Comparison of ENCODE assay signal across 17 cellular contexts in the genomic region with DNA sequence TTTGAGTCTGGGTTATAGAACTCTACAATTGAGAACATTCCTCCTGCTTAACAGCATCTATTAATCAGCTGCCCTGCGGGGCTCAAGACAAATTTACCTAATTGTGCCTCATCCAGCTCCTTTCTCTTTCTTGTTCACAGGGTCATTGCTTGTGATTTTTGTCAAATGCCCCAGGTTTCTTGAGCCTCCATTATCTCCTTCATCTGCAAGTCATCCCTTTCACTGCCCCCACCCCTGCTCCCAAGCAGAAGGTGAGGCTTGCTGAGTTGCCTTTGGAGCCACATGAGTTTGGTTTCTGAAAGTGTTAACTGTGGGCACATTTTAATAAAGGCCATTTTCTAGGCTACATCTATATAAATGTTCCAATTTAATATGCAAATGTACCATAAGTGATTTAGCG. TPM values are rescaled to one million over a fixed set of nuclear protein-coding genes. Genes with fewer than 3 reads are reported as not detected.
"Had no signal": no experiment of that assay in that cellular context is flagged by ENCODE, and none has a peak within 500 bp of the region (broad histone marks: within the 10 kb centered on the region; RNA-seq: fewer than 3 reads in every experiment).

No MANE protein-coding gene starts in this region.

- H3K4me3 Mint-ChIP-seq: immature natural killer cell; memory B cell; natural killer cell treated with Interleukin-12 subunit alpha and Interleukin-12 subunit beta and Interleukin-15 and Interleukin-18, amount 100 ng/mL, for 72 hours; stimulated activated memory B cell treated with anti-CD40 and anti-IgM and Interleukin-4, amounts not matched to agents 10 μg/mL and 1 μg/mL and 100 μg/mL, for 72 hours; stimulated activated naive CD8-positive, alpha-beta T cell treated with anti-CD3 and anti-CD28 coated beads, Interleukin-15, Interleukin-2, amounts not matched to agents 100 ng/mL and 50 ng/mL, for 24 hours had no signal

- ATAC-seq: foreskin keratinocyte; left cardiac atrium; lower lobe of right lung; natural killer cell treated with Interleukin-12 subunit alpha and Interleukin-12 subunit beta and Interleukin-15 and Interleukin-18, amount 100 ng/mL, for 72 hours; right lobe of liver; stimulated activated memory B cell treated with anti-CD40 and anti-IgM and Interleukin-4, amounts not matched to agents 10 μg/mL and 1 μg/mL and 100 μg/mL, for 72 hours had no signal

- H3K36me3 Mint-ChIP-seq: immature natural killer cell; memory B cell; natural killer cell treated with Interleukin-12 subunit alpha and Interleukin-12 subunit beta and Interleukin-15 and Interleukin-18, amount 100 ng/mL, for 72 hours; stimulated activated memory B cell treated with anti-CD40 and anti-IgM and Interleukin-4, amounts not matched to agents 10 μg/mL and 1 μg/mL and 100 μg/mL, for 72 hours had no signal

- DNase-seq: cortex of kidney; dorsolateral prefrontal cortex; effector memory CD4-positive, alpha-beta T cell; foreskin keratinocyte; immature natural killer cell; kidney; left cardiac atrium; left ventricle myocardium inferior; lower lobe of right lung; midbrain; right lobe of liver; stimulated activated CD4-positive, alpha-beta T cell treated with anti-CD3 and anti-CD28 coated beads, Interleukin-4, amount 100 ng/mL, for 1 hour had no signal

- H3K27me3 Mint-ChIP-seq: stimulated activated memory B cell treated with anti-CD40 and anti-IgM and Interleukin-4, amounts not matched to agents 10 μg/mL and 1 μg/mL and 100 μg/mL, for 72 hours had no signal

- H3K27ac Mint-ChIP-seq: immature natural killer cell; memory B cell; natural killer cell treated with Interleukin-12 subunit alpha and Interleukin-12 subunit beta and Interleukin-15 and Interleukin-18, amount 100 ng/mL, for 72 hours; stimulated activated memory B cell treated with anti-CD40 and anti-IgM and Interleukin-4, amounts not matched to agents 10 μg/mL and 1 μg/mL and 100 μg/mL, for 72 hours; stimulated activated naive CD8-positive, alpha-beta T cell treated with anti-CD3 and anti-CD28 coated beads, Interleukin-15, Interleukin-2, amounts not matched to agents 100 ng/mL and 50 ng/mL, for 24 hours had no signal

- H3K4me1 Mint-ChIP-seq: immature natural killer cell; memory B cell; stimulated activated memory B cell treated with anti-CD40 and anti-IgM and Interleukin-4, amounts not matched to agents 10 μg/mL and 1 μg/mL and 100 μg/mL, for 72 hours had no signal

RNA-seq across cellular contexts. Expression of gene VSTM2L, which starts 55.9 kb away (rescaled TPM):
- total RNA-seq: vagina had no signal
